In genomic region chr10:63578501-63578900, GRCh38 we compare ENCODE assay signal across 28 cellular contexts.
"Had no signal": no experiment of that assay in that cellular context is flagged by ENCODE, and none has a peak within 500 bp of the region (broad histone marks: within the 10 kb centered on the region; RNA-seq: fewer than 3 reads in every experiment).

No MANE protein-coding gene starts in this region.

- H3K9me3 ChIP-seq: stomach, suprapubic skin, testis, thoracic aorta, tibial artery, tibial nerve, transverse colon, upper lobe of left lung, upper lobe of right lung, uterus, vagina had no signal

- H3K27me3 ChIP-seq: stomach, suprapubic skin, testis, tibial artery, tibial nerve, transverse colon, upper lobe of left lung, upper lobe of right lung, uterus, vagina had no signal

- H3K27me3 Mint-ChIP-seq: stimulated activated memory B cell treated with anti-CD40 and anti-IgM and Interleukin-4, amounts not matched to agents 10 μg/mL and 1 μg/mL and 100 μg/mL, for 72 hours; stimulated activated naive B cell treated with anti-CD40 and anti-IgM and Interleukin-4, amounts not matched to agents 10 μg/mL and 1 μg/mL and 100 μg/mL, for 72 hours; stimulated activated naive CD8-positive, alpha-beta T cell treated with anti-CD3 and anti-CD28 coated beads, Interleukin-15, amount 100 ng/mL, for 72 hours; stimulated activated naive CD8-positive, alpha-beta T cell treated with anti-CD3 and anti-CD28 coated beads, Interleukin-15, Interleukin-2, amounts not matched to agents 100 ng/mL and 50 ng/mL, for 24 hours; type B pancreatic cell had no signal

- H3K4me3 Mint-ChIP-seq: stimulated activated effector memory CD8-positive, alpha-beta T cell treated with anti-CD3 and anti-CD28 coated beads, Interleukin-12 subunit alpha, Interleukin-12 subunit beta, amount 100 ng/mL, for 72 hours; stimulated activated memory B cell treated with anti-CD40 and anti-IgM and Interleukin-4, amounts not matched to agents 10 μg/mL and 1 μg/mL and 100 μg/mL, for 72 hours; stimulated activated naive B cell treated with anti-CD40 and anti-IgM and Interleukin-4, amounts not matched to agents 10 μg/mL and 1 μg/mL and 100 μg/mL, for 72 hours; stimulated activated naive CD8-positive, alpha-beta T cell treated with anti-CD3 and anti-CD28 coated beads, Interleukin-15, amount 100 ng/mL, for 72 hours; stimulated activated naive CD8-positive, alpha-beta T cell treated with anti-CD3 and anti-CD28 coated beads, Interleukin-15, Interleukin-2, amounts not matched to agents 100 ng/mL and 50 ng/mL, for 24 hours; type B pancreatic cell had no signal

- FAIRE-seq: urothelium cell line had no signal

- ATAC-seq: stimulated activated effector memory CD8-positive, alpha-beta T cell treated with anti-CD3 and anti-CD28 coated beads, Interleukin-12 subunit alpha, Interleukin-12 subunit beta, amount 100 ng/mL, for 72 hours; stimulated activated memory B cell treated with anti-CD40 and anti-IgM and Interleukin-4, amounts not matched to agents 10 μg/mL and 1 μg/mL and 100 μg/mL, for 72 hours; stimulated activated naive B cell treated with anti-CD40 and anti-IgM and Interleukin-4, amounts not matched to agents 10 μg/mL and 1 μg/mL and 100 μg/mL, for 72 hours; stimulated activated naive CD8-positive, alpha-beta T cell treated with anti-CD3 and anti-CD28 coated beads, Interleukin-15, amount 100 ng/mL, for 72 hours; stimulated activated naive CD8-positive, alpha-beta T cell treated with anti-CD3 and anti-CD28 coated beads, Interleukin-15, Interleukin-2, amounts not matched to agents 100 U/mL and 50 U/mL, for 24 hours; upper lobe of right lung had no signal

- H3K4me3 ChIP-seq: stomach, suprapubic skin, testis, thoracic aorta, tibial artery, tibial nerve, transverse colon, upper lobe of left lung, upper lobe of right lung, uterus, vagina had no signal

- H3K27ac Mint-ChIP-seq: stimulated activated effector memory CD8-positive, alpha-beta T cell treated with anti-CD3 and anti-CD28 coated beads, Interleukin-12 subunit alpha, Interleukin-12 subunit beta, amount 100 ng/mL, for 72 hours; stimulated activated memory B cell treated with anti-CD40 and anti-IgM and Interleukin-4, amounts not matched to agents 10 μg/mL and 1 μg/mL and 100 μg/mL, for 72 hours; stimulated activated naive B cell treated with anti-CD40 and anti-IgM and Interleukin-4, amounts not matched to agents 10 μg/mL and 1 μg/mL and 100 μg/mL, for 72 hours; stimulated activated naive CD8-positive, alpha-beta T cell treated with anti-CD3 and anti-CD28 coated beads, Interleukin-15, amount 100 ng/mL, for 72 hours; stimulated activated naive CD8-positive, alpha-beta T cell treated with anti-CD3 and anti-CD28 coated beads, Interleukin-15, Interleukin-2, amounts not matched to agents 100 ng/mL and 50 ng/mL, for 24 hours; type B pancreatic cell had no signal

- H3K9me3 Mint-ChIP-seq: stimulated activated effector memory CD8-positive, alpha-beta T cell treated with anti-CD3 and anti-CD28 coated beads, Interleukin-12 subunit alpha, Interleukin-12 subunit beta, amount 100 ng/mL, for 72 hours; stimulated activated memory B cell treated with anti-CD40 and anti-IgM and Interleukin-4, amounts not matched to agents 10 μg/mL and 1 μg/mL and 100 μg/mL, for 72 hours; stimulated activated naive B cell treated with anti-CD40 and anti-IgM and Interleukin-4, amounts not matched to agents 10 μg/mL and 1 μg/mL and 100 μg/mL, for 72 hours; stimulated activated naive CD8-positive, alpha-beta T cell treated with anti-CD3 and anti-CD28 coated beads, Interleukin-15, amount 100 ng/mL, for 72 hours; stimulated activated naive CD8-positive, alpha-beta T cell treated with anti-CD3 and anti-CD28 coated beads, Interleukin-15, Interleukin-2, amounts not matched to agents 100 ng/mL and 50 ng/mL, for 24 hours; type B pancreatic cell had no signal

- H3K36me3 Mint-ChIP-seq: stimulated activated effector memory CD8-positive, alpha-beta T cell treated with anti-CD3 and anti-CD28 coated beads, Interleukin-12 subunit alpha, Interleukin-12 subunit beta, amount 100 ng/mL, for 72 hours had no signal

- DNase-seq: stimulated activated CD4-positive, alpha-beta T cell treated with anti-CD3 and anti-CD28 coated beads, Interleukin-2, amount 100 ng/mL, for 48 hours; stimulated activated CD4-positive, alpha-beta T cell treated with anti-CD3 and anti-CD28 coated beads, Interleukin-4, amount 100 ng/mL, for 1 hour; stimulated activated CD4-positive, alpha-beta T cell treated with anti-CD3 and anti-CD28 coated beads, Interleukin-4, amount 100 ng/mL, for 24 hours; stimulated activated CD4-positive, alpha-beta T cell treated with anti-CD3 and anti-CD28 coated beads, Interleukin-4, amount 100 ng/mL, for 4 hours; stimulated activated CD8-positive, alpha-beta memory T cell treated with anti-CD3 and anti-CD28 coated beads, Interleukin-4, amount 100 ng/mL, for 48 hours; stimulated activated naive B cell treated with anti-CD40 and anti-IgM and Interleukin-4, amounts not matched to agents 10 μg/mL and 1 μg/mL and 100 μg/mL, for 72 hours; stimulated activated naive CD4-positive, alpha-beta T cell; stimulated activated naive CD4-positive, alpha-beta T cell treated with Interleukin-2 at 50 U/mL for 16 hours; stimulated activated naive CD8-positive, alpha-beta T cell treated with anti-CD3 and anti-CD28 coated beads, Interleukin-15, amount 100 ng/mL, for 72 hours; stimulated activated naive CD8-positive, alpha-beta T cell treated with anti-CD3 and anti-CD28 coated beads, Interleukin-15, Interleukin-2, amounts not matched to agents 100 U/mL and 50 U/mL, for 24 hours; stomach; substantia nigra; testis; tibial artery; transverse colon; trophoblast cell; upper lobe of left lung; upper lobe of right lung; uterus had no signal

- H3K4me1 Mint-ChIP-seq: stimulated activated memory B cell treated with anti-CD40 and anti-IgM and Interleukin-4, amounts not matched to agents 10 μg/mL and 1 μg/mL and 100 μg/mL, for 72 hours had no signal

- H3K27ac ChIP-seq: suprapubic skin, testis, upper lobe of left lung, upper lobe of right lung had no signal

- H3K36me3 ChIP-seq: suprapubic skin, thoracic aorta, tibial artery, upper lobe of right lung, uterus, vagina had no signal
